In genomic region chr17:65020284-65020683, GRCh38 we compare ENCODE assay signal across 11 cellular contexts. TPM values are rescaled to one million over a fixed set of nuclear protein-coding genes. Genes with fewer than 3 reads are reported as not detected.
DNase-seq lines count a peak whose midpoint lies in the region; ATAC-seq and TF ChIP-seq lines count a peak whose summit lies in the region.
"Had no signal": no experiment of that assay in that cellular context is flagged by ENCODE, and none has a peak within 500 bp of the region (broad histone marks: within the 10 kb centered on the region; RNA-seq: fewer than 3 reads in every experiment).

No MANE protein-coding gene starts in this region.

- H3K4me2 ChIP-seq in DOHH2 (ENCODE audit: low read length): peak overlapping the region; percentile 87

- peak overlapping the region; percentile 15 to 19 for H3K27ac Mint-ChIP-seq in effector memory CD8-positive, alpha-beta T cell
- H3K27ac Mint-ChIP-seq in osteocyte (ENCODE audit: unreplicated experiment): peak overlapping the region; percentile 21

- no peak overlapping the region for H3K4me3 ChIP-seq in DOHH2 (ENCODE audit: low read length)
- H3K4me3 ChIP-seq: cardiac muscle cell had no signal

- H3K27me3 Mint-ChIP-seq in effector memory CD8-positive, alpha-beta T cell: no peaks in the 10 kb centered on the region
- H3K27me3 Mint-ChIP-seq in osteocyte (ENCODE audit: unreplicated experiment): no peaks in the 10 kb centered on the region
- H3K27me3 Mint-ChIP-seq: activated CD8-positive, alpha-beta T cell treated with anti-CD3 and anti-CD28 coated beads for 36 hours had no signal

- no peaks in the 10 kb centered on the region for H3K9me2 ChIP-seq in DOHH2 (replicated peaks; ENCODE audit: control insufficient read depth, low read length)

- peaks cover 95% of the 10 kb centered on the region for H3K36me3 ChIP-seq in DOHH2 (ENCODE audit: control insufficient read depth, low read length)
- H3K36me3 ChIP-seq: cardiac muscle cell had no signal

- peaks cover 53% of the 10 kb centered on the region for H3K36me3 Mint-ChIP-seq in effector memory CD8-positive, alpha-beta T cell (ENCODE audit: insufficient read depth)
- peaks cover 21% of the 10 kb centered on the region for H3K36me3 Mint-ChIP-seq in osteocyte (ENCODE audit: unreplicated experiment)

- H3K4me1 ChIP-seq in DOHH2 (ENCODE audit: control insufficient read depth, low read length): peaks cover 97% of the 10 kb centered on the region

- no peak for ATAC-seq in effector memory CD8-positive, alpha-beta T cell (replicated peaks)
- no peak for ATAC-seq in HG02852 (IDR thresholded peaks at IDR 0.05; ENCODE audit: unreplicated experiment)
- ATAC-seq: activated CD8-positive, alpha-beta T cell treated with anti-CD3 and anti-CD28 coated beads for 36 hours had no signal

- peaks cover 51% of the 10 kb centered on the region for H3F3A ChIP-seq in DOHH2 (ENCODE audit: control insufficient read depth, insufficient read depth)

- peak overlapping the region; percentile 96 for H3K27ac ChIP-seq in DOHH2 (ENCODE audit: low read depth, low read length)

- H3K79me2 ChIP-seq in DOHH2 (ENCODE audit: control insufficient read depth, low read length): peaks cover 99% of the 10 kb centered on the region

- DNase-seq in NOMO-1 treated with dmso at 0.1 percent for 144 hours (lab: John Stamatoyannopoulos, UW; ENCODE audit: unreplicated experiment) (peak; percentile 60), osteocyte (ENCODE audit: extremely low spot score, unreplicated experiment) (no peak), SK-N-DZ (ENCODE audit: low spot score) (no peak), COLO668 (lab: John Stamatoyannopoulos, UW; ENCODE audit: unreplicated experiment) (no peak)
- DNase-seq in effector memory CD8-positive, alpha-beta T cell: no peak
- no peak for DNase-seq in activated naive CD4-positive, alpha-beta T cell treated with Interleukin-2 at 50 U/mL for 16 hours
- DNase-seq: activated CD8-positive, alpha-beta T cell treated with anti-CD3 and anti-CD28 coated beads for 36 hours; occipital lobe had no signal

- H3K27me3 ChIP-seq in DOHH2 (ENCODE audit: control insufficient read depth, low read length): no peaks in the 10 kb centered on the region
- H3K27me3 ChIP-seq: cardiac muscle cell had no signal

- H3K4me3 Mint-ChIP-seq in effector memory CD8-positive, alpha-beta T cell: peak overlapping the region in 1 of 2 donors; percentile 15
- H3K4me3 Mint-ChIP-seq in osteocyte (ENCODE audit: unreplicated experiment): no peak overlapping the region
- H3K4me3 Mint-ChIP-seq: activated CD8-positive, alpha-beta T cell treated with anti-CD3 and anti-CD28 coated beads for 36 hours had no signal

- H3K9me3 ChIP-seq in DOHH2 (ENCODE audit: control insufficient read depth, insufficient read depth, low read length): no peaks in the 10 kb centered on the region

- H3K4me1 Mint-ChIP-seq in effector memory CD8-positive, alpha-beta T cell (ENCODE audit: low read depth in 2 of 2): peaks cover 44 to 79% of the 10 kb centered on the region in 2 donors
- peaks cover 86% of the 10 kb centered on the region for H3K4me1 Mint-ChIP-seq in osteocyte (ENCODE audit: unreplicated experiment)

- no peaks in the 10 kb centered on the region for H3K9me3 Mint-ChIP-seq in effector memory CD8-positive, alpha-beta T cell
- no peaks in the 10 kb centered on the region for H3K9me3 Mint-ChIP-seq in osteocyte (ENCODE audit: unreplicated experiment)
- H3K9me3 Mint-ChIP-seq: activated CD8-positive, alpha-beta T cell treated with anti-CD3 and anti-CD28 coated beads for 36 hours had no signal

- no peak for TF ChIP-seq CTCF in DOHH2 (IDR thresholded peaks at IDR 0.05; ENCODE audit: low read depth, low read length, poor library complexity, severe bottlenecking)
- TF ChIP-seq CTCF in osteocyte (IDR thresholded peaks at IDR 0.05): no peak

- peaks cover 3% of the 10 kb centered on the region for H4K20me1 ChIP-seq in DOHH2 (ENCODE audit: control insufficient read depth, insufficient read depth, low read depth, low read length)

RNA-seq across cellular contexts. Expression of gene GNA13, which starts 36.3 kb away (rescaled TPM):
- 54.7 and 55.9 TPM in 2 replicates for total RNA-seq in osteocyte
- polyA plus RNA-seq in SK-N-DZ (2014; cell fraction: cytosol; rRNA removed): 48.0 and 50.7 TPM in 2 replicates
- 21.3 and 23.7 TPM in 2 replicates for polyA plus RNA-seq in SK-N-DZ (2014; cell fraction: nucleus; rRNA removed)
